In genomic region chr15:64620991-64621495, GRCh38 we compare ENCODE assay signal across 16 cellular contexts.
DNase-seq lines count a peak whose midpoint lies in the region; ATAC-seq and TF ChIP-seq lines count a peak whose summit lies in the region.
"Had no signal": no experiment of that assay in that cellular context is flagged by ENCODE, and none has a peak within 500 bp of the region (broad histone marks: within the 10 kb centered on the region; RNA-seq: fewer than 3 reads in every experiment).

No MANE protein-coding gene starts in this region.

- 0 out of 2 replicates have a peak, but pooled peaks cover 2% of the 10 kb centered on the region for H4K20me1 ChIP-seq in PC-9 (ENCODE audit: insufficient read depth)

- H3K4me1 ChIP-seq in PC-9 (replicated peaks; ENCODE audit: insufficient read depth), result no peaks in the 10 kb centered on the region

- no peak overlapping the region for H3K4me3 ChIP-seq in PC-9
- H3K4me3 ChIP-seq: SK-N-MC, vagina had no signal

- H3K27me3 ChIP-seq in PC-9 (ENCODE audit: insufficient read depth, low read depth), result no peaks in the 10 kb centered on the region
- H3K27me3 ChIP-seq: vagina had no signal

- CTCF ChIA-PET in activated naive CD4-positive, alpha-beta T cell treated with anti-CD3 and anti-CD28 coated beads, Interleukin-2, amount 10 ng/mL, durations not matched to agents 7 days and 5 days (lab: Charles Lee), result no interaction called here
- CTCF ChIA-PET in PC-9 (lab: Charles Lee), result interaction anchor here (0.6 kb wide), 2 partner anchors 126 to 434 kb away, joined by 4 read pairs; no protein-coding TSS in a partner anchor

- no peak for DNase-seq in activated naive CD4-positive, alpha-beta T cell treated with anti-CD3 and anti-CD28 coated beads, Interleukin-2, amount 10 ng/mL, durations not matched to agents 7 days and 5 days
- no peak for DNase-seq in activated naive CD4-positive, alpha-beta T cell treated with anti-CD3 and anti-CD28 coated beads, Interleukin-2, amount 50 U/mL, for 16 hours
- DNase-seq in SK-MEL-5 (ENCODE audit: low read depth, low spot score) (peak; percentile 36), PC-9 (no peak), middle frontal gyrus (ENCODE audit: extremely low spot score, low spot score) (no peak)
- no peak for DNase-seq in effector memory CD8-positive, alpha-beta T cell
- no peak for DNase-seq in stimulated activated naive B cell treated with anti-CD40 and anti-IgM and Interleukin-4, amounts not matched to agents 10 μg/mL and 1 μg/mL and 100 μg/mL, for 72 hours
- no peak for DNase-seq in stimulated activated CD4-positive, alpha-beta T cell treated with anti-CD3 and anti-CD28 coated beads, Interleukin-2, amount 100 ng/mL, for 24 hours
- DNase-seq: DMS153; left cardiac atrium; NCI-H1417; stimulated activated CD4-positive, alpha-beta T cell treated with anti-CD3 and anti-CD28 coated beads, Interleukin-12 subunit alpha, Interleukin-12 subunit beta, amount 100 ng/mL, for 4 hours had no signal

- POLR2A ChIA-PET in PC-9 (lab: Charles Lee; ENCODE audit: unreplicated experiment), result no interaction called here

- no peaks in the 10 kb centered on the region for H3K36me3 ChIP-seq in PC-9 (ENCODE audit: low read depth)
- H3K36me3 ChIP-seq: vagina had no signal

- H3K36me3 Mint-ChIP-seq in activated naive CD4-positive, alpha-beta T cell treated with anti-CD3 and anti-CD28 coated beads, Interleukin-2, amount 10 ng/mL, durations not matched to agents 7 days and 5 days, result peaks cover 34% of the 10 kb centered on the region
- no peaks in the 10 kb centered on the region for H3K36me3 Mint-ChIP-seq in effector memory CD8-positive, alpha-beta T cell (ENCODE audit: insufficient read depth)
- H3K36me3 Mint-ChIP-seq in stimulated activated naive B cell treated with anti-CD40 and anti-IgM and Interleukin-4, amounts not matched to agents 10 μg/mL and 1 μg/mL and 100 μg/mL, for 72 hours, result peaks cover 0 to under 1% of the 10 kb centered on the region in 2 donors

- H3K4me3 Mint-ChIP-seq in activated naive CD4-positive, alpha-beta T cell treated with anti-CD3 and anti-CD28 coated beads, Interleukin-2, amount 10 ng/mL, durations not matched to agents 7 days and 5 days, result no peak overlapping the region
- peak overlapping the region in 1 of 2 donors; percentile 38 for H3K4me3 Mint-ChIP-seq in effector memory CD8-positive, alpha-beta T cell
- no peak overlapping the region for H3K4me3 Mint-ChIP-seq in stimulated activated naive B cell treated with anti-CD40 and anti-IgM and Interleukin-4, amounts not matched to agents 10 μg/mL and 1 μg/mL and 100 μg/mL, for 72 hours
- H3K4me3 Mint-ChIP-seq: B cell had no signal

- H3K27me3 Mint-ChIP-seq in activated naive CD4-positive, alpha-beta T cell treated with anti-CD3 and anti-CD28 coated beads, Interleukin-2, amount 10 ng/mL, durations not matched to agents 7 days and 5 days, result no peaks in the 10 kb centered on the region
- H3K27me3 Mint-ChIP-seq in effector memory CD8-positive, alpha-beta T cell, result no peaks in the 10 kb centered on the region
- no peaks in the 10 kb centered on the region for H3K27me3 Mint-ChIP-seq in stimulated activated naive B cell treated with anti-CD40 and anti-IgM and Interleukin-4, amounts not matched to agents 10 μg/mL and 1 μg/mL and 100 μg/mL, for 72 hours
- H3K27me3 Mint-ChIP-seq: B cell had no signal

- no peaks in the 10 kb centered on the region for H3K9me2 ChIP-seq in PC-9 (ENCODE audit: insufficient read depth)

- in situ Hi-C loops in SK-MEL-5 (cut with HindIII; ENCODE audit: low pct_unique_long_range_greater_than_20kb, low sequenced_read_pairs), result no loop called here

- H3K9me3 Mint-ChIP-seq in activated naive CD4-positive, alpha-beta T cell treated with anti-CD3 and anti-CD28 coated beads, Interleukin-2, amount 10 ng/mL, durations not matched to agents 7 days and 5 days, result no peaks in the 10 kb centered on the region
- no peaks in the 10 kb centered on the region for H3K9me3 Mint-ChIP-seq in effector memory CD8-positive, alpha-beta T cell
- H3K9me3 Mint-ChIP-seq in stimulated activated naive B cell treated with anti-CD40 and anti-IgM and Interleukin-4, amounts not matched to agents 10 μg/mL and 1 μg/mL and 100 μg/mL, for 72 hours, result no peaks in the 10 kb centered on the region

- H3F3A ChIP-seq in PC-9 (ENCODE audit: insufficient read depth, low read depth), result no peaks in the 10 kb centered on the region; the same call in 1 of the 2 replicates

- H3K4me2 ChIP-seq in PC-9, result no peak overlapping the region

- no peaks in the 10 kb centered on the region for H3K9me3 ChIP-seq in PC-9 (ENCODE audit: insufficient read depth, low read depth)
- H3K9me3 ChIP-seq: vagina had no signal

- 0 out of 2 replicates have a peak, but pooled peaks cover 5% of the 10 kb centered on the region for H3K79me2 ChIP-seq in PC-9 (ENCODE audit: low read depth)

- no peak for ATAC-seq in effector memory CD8-positive, alpha-beta T cell (replicated peaks)
- no peak for ATAC-seq in stimulated activated naive B cell treated with anti-CD40 and anti-IgM and Interleukin-4, amounts not matched to agents 10 μg/mL and 1 μg/mL and 100 μg/mL, for 72 hours (replicated peaks)

- no peak overlapping the region for H2AFZ ChIP-seq in PC-9

- intact Hi-C loops in PC-9 (cut with micrococcal nuclease; ENCODE audit: unreplicated experiment), result no loop called here

- no TSS peak for BruUV-seq in PC-9 (replicated peaks; lab: Mats Ljungman, UMichigan)

- H3K4me1 Mint-ChIP-seq in activated naive CD4-positive, alpha-beta T cell treated with anti-CD3 and anti-CD28 coated beads, Interleukin-2, amount 10 ng/mL, durations not matched to agents 7 days and 5 days, result peaks cover 84% of the 10 kb centered on the region
- peaks cover 68 to 75% of the 10 kb centered on the region in 2 donors for H3K4me1 Mint-ChIP-seq in effector memory CD8-positive, alpha-beta T cell (ENCODE audit: low read depth in 2 of 2)
- peaks cover 36 to 61% of the 10 kb centered on the region in 2 donors for H3K4me1 Mint-ChIP-seq in stimulated activated naive B cell treated with anti-CD40 and anti-IgM and Interleukin-4, amounts not matched to agents 10 μg/mL and 1 μg/mL and 100 μg/mL, for 72 hours

- TF ChIP-seq CTCF in PC-9 (conservative IDR thresholded peaks at IDR 0.05), result no peak

- H3K27ac ChIP-seq in PC-9, result no peak overlapping the region
- H3K27ac ChIP-seq: HL-60, SK-N-MC, vagina had no signal

- peak overlapping the region; percentile 94 for H3K27ac Mint-ChIP-seq in activated naive CD4-positive, alpha-beta T cell treated with anti-CD3 and anti-CD28 coated beads, Interleukin-2, amount 10 ng/mL, durations not matched to agents 7 days and 5 days
- peak overlapping the region; percentile 46 to 66 for H3K27ac Mint-ChIP-seq in effector memory CD8-positive, alpha-beta T cell
- H3K27ac Mint-ChIP-seq in stimulated activated naive B cell treated with anti-CD40 and anti-IgM and Interleukin-4, amounts not matched to agents 10 μg/mL and 1 μg/mL and 100 μg/mL, for 72 hours, result peak overlapping the region; percentile 27

Comparison
In these comparisons a context has a peak if more than half of its experiments do, and no peak if none do; other contexts are left out.
1. H3K27ac Mint-ChIP-seq: peak in every context shown above with its lines; median percentile 94 in activated naive CD4-positive, alpha-beta T cell treated with anti-CD3 and anti-CD28 coated beads, Interleukin-2, amount 10 ng/mL, durations not matched to agents 7 days and 5 days; 56 in effector memory CD8-positive, alpha-beta T cell; 27 in stimulated activated naive B cell treated with anti-CD40 and anti-IgM and Interleukin-4, amounts not matched to agents 10 μg/mL and 1 μg/mL and 100 μg/mL, for 72 hours.